ENCODE assay signal across 28 cellular contexts in the genomic region with DNA sequence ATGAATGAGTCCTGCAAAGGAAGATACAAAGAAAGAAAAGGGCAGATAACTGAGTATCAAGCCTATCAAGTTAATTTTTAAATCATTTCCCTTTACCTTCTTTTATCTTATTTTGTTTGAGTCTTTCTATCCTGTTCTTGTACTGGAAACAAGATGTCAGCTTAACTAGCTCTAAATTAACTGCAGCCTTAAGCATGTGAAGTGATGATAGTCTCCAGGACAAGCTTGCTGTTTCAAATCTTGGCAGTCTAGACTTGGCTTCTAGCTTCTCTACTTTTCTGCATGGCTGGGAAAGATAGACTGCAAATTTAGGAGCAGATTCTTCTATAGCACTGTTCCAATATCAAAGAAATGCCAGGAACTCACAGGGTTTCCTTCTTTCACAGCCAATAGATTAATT.
DNase-seq lines count a peak whose midpoint lies in the region; ATAC-seq lines count a peak whose summit lies in the region.
"Had no signal": no experiment of that assay in that cellular context is flagged by ENCODE, and none has a peak within 500 bp of the region (broad histone marks: within the 10 kb centered on the region; RNA-seq: fewer than 3 reads in every experiment).

No MANE protein-coding gene starts in this region.

- peak; percentile 27 for DNase-seq in G401 (ENCODE audit: low spot score)
- DNase-seq in NCI-H446 treated with DMSO at 0.1 percent for 48 hours (lab: John Stamatoyannopoulos, UW), result peak; percentile 64
- peak; percentile 18 for DNase-seq in cerebellar cortex (ENCODE audit: low spot score)
- DNase-seq in cerebellum (ENCODE audit: low spot score), result peak; percentile 7
- no peak for DNase-seq in DMS79 (lab: John Stamatoyannopoulos, UW)
- DNase-seq in D341Med (ENCODE audit: low spot score), result no peak
- DNase-seq in activated CD4-positive, alpha-beta T cell treated with anti-CD3 and anti-CD28 coated beads for 48 hours, result no peak
- DNase-seq: 8988T; ACHN; AML-193; BE2C; C1 segment of cervical spinal cord; Caco-2; Calu3; CD4-positive, alpha-beta memory T cell; CD4-positive, alpha-beta T cell; CD4-positive, CD25-positive, alpha-beta regulatory T cell; CD8-positive, alpha-beta memory T cell; CD8-positive, alpha-beta T cell; COR-L47; DMS 273 treated with DMSO at 0.1 percent for 48 hours; DMS153; DMS53; DMS79 treated with DMSO at 0.1 percent for 48 hours; DND-41; EL had no signal

- in situ Hi-C loops in G401 (cut with HindIII; ENCODE audit: low sequenced_read_pairs), result no loop called here

- ATAC-seq in GM19328 (IDR thresholded peaks at IDR 0.05; ENCODE audit: unreplicated experiment), result no peak
- ATAC-seq: A549; CD8-positive, alpha-beta T cell had no signal

Comparison
In these comparisons a context has a peak if more than half of its experiments do, and no peak if none do; other contexts are left out.
1. DNase-seq: peak in G401 (single experiment), NCI-H446 treated with DMSO at 0.1 percent for 48 hours (single experiment), cerebellar cortex (single experiment) and cerebellum (single experiment); none in DMS79 (single experiment), D341Med (single experiment) and activated CD4-positive, alpha-beta T cell treated with anti-CD3 and anti-CD28 coated beads for 48 hours (single experiment).